8 cellular contexts compared by ENCODE assay signal in genomic region chr12:48816148-48816854, GRCh38. TPM values are rescaled to one million over a fixed set of nuclear protein-coding genes. Genes with fewer than 3 reads are reported as not detected.
DNase-seq lines count a peak whose midpoint lies in the region; ATAC-seq, FAIRE-seq and TF ChIP-seq lines count a peak whose summit lies in the region.

No MANE protein-coding gene starts in this region.

- H3K4me1 ChIP-seq in A549 (peaks cover 34% of the 10 kb centered on the region), ascending aorta (peaks cover 11 to 36% of the 10 kb centered on the region in 2 donors)

- no peaks in the 10 kb centered on the region for H3K9me3 Mint-ChIP-seq in memory B cell

- no peak for TF ChIP-seq RAD21 in A549 (conservative IDR thresholded peaks at IDR 0.05 in 1 of 2, IDR thresholded peaks at IDR 0.05 in 1 of 2)

- H3K4me3 Mint-ChIP-seq in memory B cell, result peak overlapping the region; percentile 63

- H3K4me3 ChIP-seq in A549, result peak overlapping the region; percentile 81; the same call in 1 of the 3 replicates
- H3K4me3 ChIP-seq in HFF-Myc (replicated peaks; ENCODE audit: low read depth, low read length), result peak overlapping the region; percentile 83
- peak overlapping the region; percentile 81 to 92 for H3K4me3 ChIP-seq in ascending aorta

- WGBS in A549 (ENCODE audit: missing lambda C conversion rate), result 97% methylated on average over 3 of the region's 3 CpGs

- H3K4me2 ChIP-seq in A549, result peak overlapping the region; percentile 91

- no peak for TF ChIP-seq CTCF in A549 (IDR thresholded peaks at IDR 0.05)
- TF ChIP-seq CTCF in HFF-Myc (IDR thresholded peaks at IDR 0.05; ENCODE audit: low read depth, low read length, missing control alignments), result no peak
- TF ChIP-seq CTCF in ascending aorta (IDR thresholded peaks at IDR 0.05), result no peak
- no peak for TF ChIP-seq CTCF in D721Med (IDR thresholded peaks at IDR 0.05; ENCODE audit: insufficient read depth, missing control alignments)

- no peak for TF ChIP-seq POLR2A in A549 (IDR thresholded peaks at IDR 0.05; ENCODE audit: low read length)

- no peaks in the 10 kb centered on the region for H3K27me3 ChIP-seq in ascending aorta

- no peak overlapping the region for H3K27ac Mint-ChIP-seq in memory B cell

- H3K36me3 ChIP-seq in ascending aorta, result no peaks in the 10 kb centered on the region

- no peak for TF ChIP-seq EP300 in A549 (IDR thresholded peaks at IDR 0.05)

- H3K27ac ChIP-seq in A549 (peak overlapping the region; percentile 93 to 95; a peak in 4 of 6 replicates), ascending aorta (peak overlapping the region; percentile 91 to 92)

- intact Hi-C loops in ascending aorta (cut with DNase I), result no loop called here

- DNase-seq in A549 (ENCODE audit: low read depth in 1 of 2, low spot score in 1 of 2), result no peak
- DNase-seq in HFF-Myc (ENCODE audit: extremely low read depth, low read depth), result no peak
- DNase-seq in ascending aorta (ENCODE audit: low spot score in 2 of 2), result no peak
- DNase-seq in memory B cell (ENCODE audit: low spot score in 2 of 2), result no peak
- DNase-seq in GOT3 (lab: John Stamatoyannopoulos, UW), result no peak
- no peak for DNase-seq in stimulated activated CD4-positive, alpha-beta T cell treated with anti-CD3 and anti-CD28 coated beads, Interleukin-2, amount 100 ng/mL, for 48 hours
- DNase-seq in anterior cingulate cortex (lab: John Stamatoyannopoulos, UW), result no peak
- no peak for DNase-seq in D721Med (ENCODE audit: insufficient read length, low spot score)

- POLR2A ChIA-PET in A549 (lab: Yijun Ruan, JAX), result no interaction called here

- H3K9me3 ChIP-seq in A549 (no peaks in the 10 kb centered on the region), ascending aorta (no peaks in the 10 kb centered on the region)

- CTCF ChIA-PET in A549 (lab: Yijun Ruan, JAX), result interaction anchor here (1.2 to 12.6 kb wide), 14 partner anchors 15 to 298 kb away, joined by 3 to 230 read pairs (median 10); partner anchors contain the start of genes ADCY6, DDX23, KANSL2 and WNT1

- peaks cover 30% of the 10 kb centered on the region for H3K4me1 Mint-ChIP-seq in memory B cell

- FAIRE-seq in A549 (lab: Jason Lieb, UNC) (no peak), D721Med (lab: Jason Lieb, UNC) (no peak)

- H3K27me3 Mint-ChIP-seq in memory B cell, result peaks cover 12% of the 10 kb centered on the region

- H3K36me3 Mint-ChIP-seq in memory B cell, result no peaks in the 10 kb centered on the region

- ATAC-seq in A549, result no peak
- no peak for ATAC-seq in memory B cell (ENCODE audit: low read depth)

TF ChIP-seq in A549, 52 proteins besides CTCF, POLR2A, EP300 and RAD21:
- TF ChIP-seq BHLHE40 (IDR thresholded peaks at IDR 0.05; ENCODE audit: low read depth, low read length) (no peak), CBX8 (IDR thresholded peaks at IDR 0.05) (no peak), RARB (CRISPR knock-in tag; IDR thresholded peaks at IDR 0.05) (no peak), ZSCAN20 (CRISPR knock-in tag; IDR thresholded peaks at IDR 0.05) (no peak), REST (IDR thresholded peaks at IDR 0.05) (no peak), TP53 (CRISPR knock-in tag; IDR thresholded peaks at IDR 0.05) (no peak), ZC3H11A (IDR thresholded peaks at IDR 0.05) (no peak), MAX (IDR thresholded peaks at IDR 0.05) (no peak), HOXB13 (CRISPR knock-in tag; IDR thresholded peaks at IDR 0.05; ENCODE audit: low read depth) (no peak), HOXB5 (CRISPR knock-in tag; IDR thresholded peaks at IDR 0.05) (no peak), TFCP2L1 (CRISPR knock-in tag; IDR thresholded peaks at IDR 0.05) (no peak), ELK1 (IDR thresholded peaks at IDR 0.05; ENCODE audit: low read depth, low read length) (no peak), FOSB (CRISPR knock-in tag; IDR thresholded peaks at IDR 0.05) (no peak), RFX5 (IDR thresholded peaks at IDR 0.05) (no peak), RNF2 (IDR thresholded peaks at IDR 0.05; ENCODE audit: borderline replicate concordance, low read depth) (no peak), NPAS2 (CRISPR knock-in tag; IDR thresholded peaks at IDR 0.05; ENCODE audit: borderline replicate concordance) (no peak), RCOR1 (IDR thresholded peaks at IDR 0.05; ENCODE audit: low read depth, low read length) (no peak)

RNA-seq across cellular contexts. Expression of gene CACNB3, which starts 2.0 kb away (rescaled TPM):
- polyA plus RNA-seq in A549 (2011; rRNA removed), result 12.9 and 15.4 TPM in 2 replicates
- 15.7 and 22.0 TPM in 2 replicates for polyA plus RNA-seq in A549 (2012; cell fraction: cytosol; rRNA removed)
- polyA plus RNA-seq in A549 (2012; cell fraction: nucleus; rRNA removed), result 46.7 and 47.9 TPM in 2 replicates
- 17.2 to 25.8 TPM (median 23.9 TPM) in 3 replicates for polyA plus RNA-seq in A549 (2017; fragmentation: RNase III; extraction: RNeasy Plus Mini Kit Qiagen cat#74134 plus additional on column Dnase treatment)
- 20.3 and 25.5 TPM in 2 replicates for polyA minus RNA-seq in A549 (2011; rRNA and poly(A)+ RNA removed)
- total RNA-seq in ascending aorta, result 54.5 TPM

RNA-seq across cellular contexts. Expression of gene ADCY6, which starts 27.4 kb away (rescaled TPM):
- 16.3 and 20.9 TPM in 2 replicates for polyA plus RNA-seq in A549 (2011; rRNA removed)
- 15.4 and 20.4 TPM in 2 replicates for polyA plus RNA-seq in A549 (2012; cell fraction: cytosol; rRNA removed)
- 49.3 and 50.2 TPM in 2 replicates for polyA plus RNA-seq in A549 (2012; cell fraction: nucleus; rRNA removed)
- polyA plus RNA-seq in A549 (2017; fragmentation: RNase III; extraction: RNeasy Plus Mini Kit Qiagen cat#74134 plus additional on column Dnase treatment), result 18.2 to 20.8 TPM (median 19.8 TPM) in 3 replicates
- 27.1 and 33.7 TPM in 2 replicates for polyA minus RNA-seq in A549 (2011; rRNA and poly(A)+ RNA removed)
- 65.0 TPM for total RNA-seq in ascending aorta

RNA-seq across cellular contexts. Expression of gene DDX23, which starts 35.7 kb away (rescaled TPM):
- 132 TPM in 2 replicates for polyA plus RNA-seq in A549 (2011; rRNA removed)
- polyA plus RNA-seq in A549 (2012; cell fraction: cytosol; rRNA removed), result 96.9 and 97.8 TPM in 2 replicates
- 129 and 169 TPM in 2 replicates for polyA plus RNA-seq in A549 (2012; cell fraction: nucleus; rRNA removed)
- 112 to 119 TPM (median 116 TPM) in 3 replicates for polyA plus RNA-seq in A549 (2017; fragmentation: RNase III; extraction: RNeasy Plus Mini Kit Qiagen cat#74134 plus additional on column Dnase treatment)
- 96.4 and 97.5 TPM in 2 replicates for polyA minus RNA-seq in A549 (2011; rRNA and poly(A)+ RNA removed)
- total RNA-seq in ascending aorta, result 39.4 TPM

RNA-seq across cellular contexts. Expression of gene RND1, which starts 49.4 kb away (rescaled TPM):
- polyA plus RNA-seq in A549 (2011; rRNA removed) (37.8 and 54.5 TPM in 2 replicates), A549 (2017; fragmentation: RNase III; extraction: RNeasy Plus Mini Kit Qiagen cat#74134 plus additional on column Dnase treatment) (16.8 to 28.7 TPM (median 26.5 TPM) in 3 replicates)
- polyA plus RNA-seq in A549 (2012; cell fraction: cytosol; rRNA removed), result 40.9 and 56.4 TPM in 2 replicates
- 52.9 and 85.6 TPM in 2 replicates for polyA plus RNA-seq in A549 (2012; cell fraction: nucleus; rRNA removed)
- 59.3 and 68.2 TPM in 2 replicates for polyA minus RNA-seq in A549 (2011; rRNA and poly(A)+ RNA removed)
- total RNA-seq in ascending aorta, result 0.85 TPM
